8 cellular contexts compared by ENCODE assay signal in genomic region chr19:49866933-49867782, GRCh38. TPM values are rescaled to one million over a fixed set of nuclear protein-coding genes. Genes with fewer than 3 reads are reported as not detected.
DNase-seq lines count a peak whose midpoint lies in the region; ATAC-seq, FAIRE-seq and TF ChIP-seq lines count a peak whose summit lies in the region.

Gene PNKP (minus strand): TSS chr19:49867576. CDS start chr19:49867204, 372 bp downstream.

- H3K4me1 ChIP-seq in colonic mucosa: peaks cover 22% of the 10 kb centered on the region

- H3K36me3 ChIP-seq in colonic mucosa: no peaks in the 10 kb centered on the region

- H3K4me3 Mint-ChIP-seq in activated CD4-positive, alpha-beta T cell treated with anti-CD3 and anti-CD28 coated beads, Interleukin-2, amount 10 ng/mL, durations not matched to agents 24 days and 14 days: peak within 1 kb of the TSS; percentile 99

- H3K4me3 ChIP-seq in colonic mucosa: peak within 1 kb of the TSS; percentile 68

- H3K9me3 ChIP-seq in colonic mucosa: no peaks in the 10 kb centered on the region

- H3K9ac ChIP-seq in colonic mucosa (ENCODE audit: low read depth in 2 of 2, low read length in 2 of 2): peak within 1 kb of the TSS; percentile 89 to 90

- peak; percentile 95 for FAIRE-seq in GM19239 (lab: Jason Lieb, UNC)

- intact Hi-C loops in activated CD4-positive, alpha-beta T cell treated with anti-CD3 and anti-CD28 coated beads, Interleukin-2, amount 10 ng/mL, durations not matched to agents 24 days and 14 days (cut with micrococcal nuclease): loop anchor here (1.0 kb wide), 2 partner anchors 17 to 54 kb away; partner anchors contain the start of gene FUZ
- intact Hi-C loops in colonic mucosa (cut with DNase I): loop anchor here (10.0 kb wide), 1 partner anchor 52 kb away; the partner anchor contains the start of genes FUZ and MED25

- peaks cover 40% of the 10 kb centered on the region for H3K4me1 Mint-ChIP-seq in activated CD4-positive, alpha-beta T cell treated with anti-CD3 and anti-CD28 coated beads, Interleukin-2, amount 10 ng/mL, durations not matched to agents 24 days and 14 days

- H3K36me3 Mint-ChIP-seq in activated CD4-positive, alpha-beta T cell treated with anti-CD3 and anti-CD28 coated beads, Interleukin-2, amount 10 ng/mL, durations not matched to agents 24 days and 14 days (ENCODE audit: low read depth): peaks cover 39% of the 10 kb centered on the region

- peak within 1 kb of the TSS; percentile 37 for H3K27ac Mint-ChIP-seq in activated CD4-positive, alpha-beta T cell treated with anti-CD3 and anti-CD28 coated beads, Interleukin-2, amount 10 ng/mL, durations not matched to agents 24 days and 14 days

- ATAC-seq in HG03521 (IDR thresholded peaks at IDR 0.05; ENCODE audit: unreplicated experiment): peak; percentile 44

- DNase-seq in AG20443 (ENCODE audit: low spot score): peak; percentile 94
- peak; percentile 94 for DNase-seq in GM19239 (ENCODE audit: insufficient read length, low spot score)
- peak; percentile 96 for DNase-seq in NCI-H69 (lab: John Stamatoyannopoulos, UW)
- peak; percentile 96 for DNase-seq in activated CD4-positive, alpha-beta T cell treated with anti-CD3 and anti-CD28 coated beads, Interleukin-2, amount 10 ng/mL, durations not matched to agents 24 days and 14 days
- DNase-seq in colonic mucosa: peak; percentile 91
- peak; percentile 97 for DNase-seq in left kidney (ENCODE audit: low read depth, low spot score)
- DNase-seq in stimulated activated CD4-positive, alpha-beta T cell treated with anti-CD3 and anti-CD28 coated beads, Interleukin-2, amount 100 ng/mL, for 24 hours: peak; percentile 87 to 97

- no peaks in the 10 kb centered on the region for H3K27me3 ChIP-seq in colonic mucosa

- peak within 1 kb of the TSS; percentile 91 for H3K27ac ChIP-seq in colonic mucosa

- no peaks in the 10 kb centered on the region for H3K27me3 Mint-ChIP-seq in activated CD4-positive, alpha-beta T cell treated with anti-CD3 and anti-CD28 coated beads, Interleukin-2, amount 10 ng/mL, durations not matched to agents 24 days and 14 days

- H3K9me3 Mint-ChIP-seq in activated CD4-positive, alpha-beta T cell treated with anti-CD3 and anti-CD28 coated beads, Interleukin-2, amount 10 ng/mL, durations not matched to agents 24 days and 14 days: no peaks in the 10 kb centered on the region

- TF ChIP-seq CTCF in colonic mucosa (IDR thresholded peaks at IDR 0.05): no peak

RNA-seq across cellular contexts. Expression of gene PNKP, which starts in this region (rescaled TPM):
- 123 and 124 TPM in 2 replicates for total RNA-seq in activated CD4-positive, alpha-beta T cell treated with anti-CD3 and anti-CD28 coated beads, Interleukin-2, amount 10 ng/mL, durations not matched to agents 24 days and 14 days
- 100 to 1,000 TPM in 1 of 2 donors, 10 to 100 TPM in 1; 53.7 to 137 TPM for total RNA-seq in colonic mucosa

Comparison
In these comparisons a context has a peak if more than half of its experiments do, and no peak if none do; other contexts are left out.
1. Peak in every context shown above with its lines: DNase-seq, ATAC-seq, H3K4me3 ChIP-seq and H3K27ac ChIP-seq.